20 cellular contexts compared by ENCODE assay signal in genomic region chr20:59677586-59677985, GRCh38.
"Had no signal": no experiment of that assay in that cellular context is flagged by ENCODE, and none has a peak within 500 bp of the region (broad histone marks: within the 10 kb centered on the region; RNA-seq: fewer than 3 reads in every experiment).

No MANE protein-coding gene starts in this region.

- H3K9me3 Mint-ChIP-seq: immature natural killer cell; natural killer cell treated with Interleukin-12 subunit alpha and Interleukin-12 subunit beta and Interleukin-15 and Interleukin-18, amount 100 ng/mL, for 72 hours; neural progenitor cell; stimulated activated naive B cell treated with anti-CD40 and anti-IgM and Interleukin-4, amounts not matched to agents 10 μg/mL and 1 μg/mL and 100 μg/mL, for 72 hours; stimulated activated naive CD8-positive, alpha-beta T cell treated with anti-CD3 and anti-CD28 coated beads, Interleukin-15, amount 100 ng/mL, for 72 hours had no signal

- H3K27ac Mint-ChIP-seq: immature natural killer cell; memory B cell; natural killer cell treated with Interleukin-12 subunit alpha and Interleukin-12 subunit beta and Interleukin-15 and Interleukin-18, amount 100 ng/mL, for 72 hours; neural progenitor cell; stimulated activated naive B cell treated with anti-CD40 and anti-IgM and Interleukin-4, amounts not matched to agents 10 μg/mL and 1 μg/mL and 100 μg/mL, for 72 hours; stimulated activated naive CD8-positive, alpha-beta T cell treated with anti-CD3 and anti-CD28 coated beads, Interleukin-15, amount 100 ng/mL, for 72 hours had no signal

- H3K36me3 ChIP-seq: esophagus muscularis mucosa, gastroesophageal sphincter, left ventricle myocardium inferior, lower lobe of right lung, neural progenitor cell, ovary, right atrium auricular region, sigmoid colon had no signal

- H3K4me3 ChIP-seq: esophagus muscularis mucosa, gastroesophageal sphincter, left ventricle myocardium inferior, lower lobe of right lung, neural progenitor cell, ovary, right atrium auricular region, sigmoid colon, skin epidermis had no signal

- H3K27me3 ChIP-seq: neural progenitor cell, ovary, right atrium auricular region had no signal

- ATAC-seq: gastroesophageal sphincter; left cardiac atrium; lower lobe of right lung; natural killer cell treated with Interleukin-12 subunit alpha and Interleukin-12 subunit beta and Interleukin-15 and Interleukin-18, amount 100 ng/mL, for 72 hours; stimulated activated naive B cell treated with anti-CD40 and anti-IgM and Interleukin-4, amounts not matched to agents 10 μg/mL and 1 μg/mL and 100 μg/mL, for 72 hours; stimulated activated naive CD8-positive, alpha-beta T cell treated with anti-CD3 and anti-CD28 coated beads, Interleukin-15, amount 100 ng/mL, for 72 hours had no signal

- H3K4me1 Mint-ChIP-seq: immature natural killer cell; memory B cell; stimulated activated naive B cell treated with anti-CD40 and anti-IgM and Interleukin-4, amounts not matched to agents 10 μg/mL and 1 μg/mL and 100 μg/mL, for 72 hours; stimulated activated naive CD8-positive, alpha-beta T cell treated with anti-CD3 and anti-CD28 coated beads, Interleukin-15, amount 100 ng/mL, for 72 hours had no signal

- H3K9me3 ChIP-seq: esophagus muscularis mucosa, gastroesophageal sphincter, left ventricle myocardium inferior, lower lobe of right lung, ovary, right atrium auricular region, sigmoid colon had no signal

- H3K4me1 ChIP-seq: lower lobe of right lung, neural progenitor cell, right atrium auricular region, sigmoid colon had no signal

- H3K36me3 Mint-ChIP-seq: immature natural killer cell; memory B cell; natural killer cell treated with Interleukin-12 subunit alpha and Interleukin-12 subunit beta and Interleukin-15 and Interleukin-18, amount 100 ng/mL, for 72 hours; neural progenitor cell; stimulated activated naive B cell treated with anti-CD40 and anti-IgM and Interleukin-4, amounts not matched to agents 10 μg/mL and 1 μg/mL and 100 μg/mL, for 72 hours had no signal

- H3K27ac ChIP-seq: esophagus muscularis mucosa, gastroesophageal sphincter, left ventricle myocardium inferior, lower lobe of right lung, neural progenitor cell, ovary, right atrium auricular region, sigmoid colon, skin epidermis had no signal

- DNase-seq: dermis blood vessel endothelial cell; effector CD8-positive, alpha-beta T cell; immature natural killer cell; left cardiac atrium; left ventricle myocardium inferior; lower lobe of right lung; ovary; sigmoid colon; stimulated activated CD4-positive, alpha-beta T cell treated with anti-CD3 and anti-CD28 coated beads, Interleukin-2, amount 100 ng/mL, for 24 hours; stimulated activated CD4-positive, alpha-beta T cell treated with anti-CD3 and anti-CD28 coated beads, Interleukin-4, amount 100 ng/mL, for 4 hours; stimulated activated naive B cell treated with anti-CD40 and anti-IgM and Interleukin-4, amounts not matched to agents 10 μg/mL and 1 μg/mL and 100 μg/mL, for 72 hours; stimulated activated naive CD8-positive, alpha-beta T cell treated with anti-CD3 and anti-CD28 coated beads, Interleukin-15, amount 100 ng/mL, for 72 hours; trophoblast cell had no signal

- H3K4me2 ChIP-seq: neural progenitor cell had no signal

- H3K9ac ChIP-seq: neural progenitor cell had no signal

- H3K4me3 Mint-ChIP-seq: immature natural killer cell; memory B cell; natural killer cell treated with Interleukin-12 subunit alpha and Interleukin-12 subunit beta and Interleukin-15 and Interleukin-18, amount 100 ng/mL, for 72 hours; neural progenitor cell; stimulated activated naive B cell treated with anti-CD40 and anti-IgM and Interleukin-4, amounts not matched to agents 10 μg/mL and 1 μg/mL and 100 μg/mL, for 72 hours; stimulated activated naive CD8-positive, alpha-beta T cell treated with anti-CD3 and anti-CD28 coated beads, Interleukin-15, amount 100 ng/mL, for 72 hours had no signal
